22 cellular contexts compared by ENCODE assay signal in genomic region chr6:14885471-14885987, GRCh38.
DNase-seq lines count a peak whose midpoint lies in the region; ATAC-seq and TF ChIP-seq lines count a peak whose summit lies in the region.
"Had no signal": no experiment of that assay in that cellular context is flagged by ENCODE, and none has a peak within 500 bp of the region (broad histone marks: within the 10 kb centered on the region; RNA-seq: fewer than 3 reads in every experiment).

No MANE protein-coding gene starts in this region.

- no peaks in the 10 kb centered on the region for H3K27me3 Mint-ChIP-seq in activated naive CD8-positive, alpha-beta T cell treated with anti-CD3 and anti-CD28 coated beads, Interleukin-2, amount 50 U/mL, for 24 hours
- no peaks in the 10 kb centered on the region for H3K27me3 Mint-ChIP-seq in activated naive CD8-positive, alpha-beta T cell treated with anti-CD3 and anti-CD28 coated beads for 36 hours

- ATAC-seq in activated naive CD8-positive, alpha-beta T cell treated with anti-CD3 and anti-CD28 coated beads, Interleukin-2, amount 50 U/mL, for 24 hours: peak; percentile 10
- no peak for ATAC-seq in HG02642 (IDR thresholded peaks at IDR 0.05; ENCODE audit: poor library complexity, unreplicated experiment)
- ATAC-seq: Right ventricle myocardium inferior had no signal

- no peak for DNase-seq in activated naive CD8-positive, alpha-beta T cell treated with anti-CD3 and anti-CD28 coated beads, Interleukin-2, amount 50 U/mL, for 24 hours
- no peak for DNase-seq in activated naive CD8-positive, alpha-beta T cell treated with anti-CD3 and anti-CD28 coated beads for 36 hours
- DNase-seq in cardiac fibroblast (ENCODE audit: low read depth in 2 of 2) (peak; percentile 26 to 42), fibroblast of villous mesenchyme (ENCODE audit: low read depth) (peak; percentile 25), HUDEP-2 (lab: John Stamatoyannopoulos, UW; ENCODE audit: unreplicated experiment in 76 of 76) (no peak), GM19238 (ENCODE audit: insufficient read length, low spot score) (no peak)
- no peak for DNase-seq in effector CD4-positive, alpha-beta T cell
- DNase-seq: AML-193, C1 segment of cervical spinal cord, EL, GF-D8, H9, Karpas-422, MV-4-11, NCI-H1105 treated with DMSO at 0.1 percent for 48 hours, NCI-H446, NCI-H526, OCI-M1 had no signal

- H3K4me3 ChIP-seq in cardiac fibroblast (replicated peaks in 1 of 2; ENCODE audit: low read depth in 2 of 2, low read length in 2 of 2): no peak overlapping the region
- H3K4me3 ChIP-seq in fibroblast of villous mesenchyme (ENCODE audit: low read depth, low read length): no peak overlapping the region
- H3K4me3 ChIP-seq: SJSA1 had no signal

- H3K4me1 Mint-ChIP-seq in activated naive CD8-positive, alpha-beta T cell treated with anti-CD3 and anti-CD28 coated beads, Interleukin-2, amount 50 U/mL, for 24 hours: peaks cover 9% of the 10 kb centered on the region
- H3K4me1 Mint-ChIP-seq in activated naive CD8-positive, alpha-beta T cell treated with anti-CD3 and anti-CD28 coated beads for 36 hours: peaks cover 3% of the 10 kb centered on the region

- H3K27ac Mint-ChIP-seq in activated naive CD8-positive, alpha-beta T cell treated with anti-CD3 and anti-CD28 coated beads, Interleukin-2, amount 50 U/mL, for 24 hours: no peak overlapping the region
- H3K27ac Mint-ChIP-seq in activated naive CD8-positive, alpha-beta T cell treated with anti-CD3 and anti-CD28 coated beads for 36 hours: no peak overlapping the region
- H3K27ac Mint-ChIP-seq: IgD-negative memory B cell had no signal

- H3K4me3 Mint-ChIP-seq in activated naive CD8-positive, alpha-beta T cell treated with anti-CD3 and anti-CD28 coated beads, Interleukin-2, amount 50 U/mL, for 24 hours: no peak overlapping the region
- H3K4me3 Mint-ChIP-seq in activated naive CD8-positive, alpha-beta T cell treated with anti-CD3 and anti-CD28 coated beads for 36 hours: no peak overlapping the region
- H3K4me3 Mint-ChIP-seq: H9, IgD-negative memory B cell had no signal

- no peaks in the 10 kb centered on the region for H3K36me3 Mint-ChIP-seq in activated naive CD8-positive, alpha-beta T cell treated with anti-CD3 and anti-CD28 coated beads, Interleukin-2, amount 50 U/mL, for 24 hours (ENCODE audit: low read depth)
- H3K36me3 Mint-ChIP-seq in activated naive CD8-positive, alpha-beta T cell treated with anti-CD3 and anti-CD28 coated beads for 36 hours: no peaks in the 10 kb centered on the region
- H3K36me3 Mint-ChIP-seq: IgD-negative memory B cell had no signal

- TF ChIP-seq CTCF in cardiac fibroblast (IDR thresholded peaks at IDR 0.05; ENCODE audit: low read depth, low read length): no peak
- no peak for TF ChIP-seq CTCF in fibroblast of villous mesenchyme (IDR thresholded peaks at IDR 0.05; ENCODE audit: insufficient read depth, low read depth, low read length)

- no peaks in the 10 kb centered on the region for H3K9me3 Mint-ChIP-seq in activated naive CD8-positive, alpha-beta T cell treated with anti-CD3 and anti-CD28 coated beads, Interleukin-2, amount 50 U/mL, for 24 hours
- no peaks in the 10 kb centered on the region for H3K9me3 Mint-ChIP-seq in activated naive CD8-positive, alpha-beta T cell treated with anti-CD3 and anti-CD28 coated beads for 36 hours
- H3K9me3 Mint-ChIP-seq: H9 had no signal

Comparison
In these comparisons a context has a peak if more than half of its experiments do, and no peak if none do; other contexts are left out.
1. DNase-seq: peak in cardiac fibroblast (2 of 2) and fibroblast of villous mesenchyme (single experiment); none in activated naive CD8-positive, alpha-beta T cell treated with anti-CD3 and anti-CD28 coated beads, Interleukin-2, amount 50 U/mL, for 24 hours (single experiment), activated naive CD8-positive, alpha-beta T cell treated with anti-CD3 and anti-CD28 coated beads for 36 hours (single experiment), HUDEP-2 (0 of 76), GM19238 (single experiment) and effector CD4-positive, alpha-beta T cell (single experiment).